ENCODE assay signal across 9 cellular contexts in genomic region chr1:224783006-224783651, GRCh38.
DNase-seq lines count a peak whose midpoint lies in the region; ATAC-seq and TF ChIP-seq lines count a peak whose summit lies in the region.
"Had no signal": no experiment of that assay in that cellular context is flagged by ENCODE, and none has a peak within 500 bp of the region (broad histone marks: within the 10 kb centered on the region; RNA-seq: fewer than 3 reads in every experiment).

No MANE protein-coding gene starts in this region.

- peaks cover 18% of the 10 kb centered on the region for H3K4me1 Mint-ChIP-seq in activated naive CD8-positive, alpha-beta T cell treated with anti-CD3 and anti-CD28 coated beads, Interleukin-2, amount 10 ng/mL, durations not matched to agents 7 days and 5 days
- H3K4me1 Mint-ChIP-seq in activated naive CD8-positive, alpha-beta T cell treated with anti-CD3 and anti-CD28 coated beads for 36 hours = peaks cover 23% of the 10 kb centered on the region

- H3K4me3 Mint-ChIP-seq in activated naive CD8-positive, alpha-beta T cell treated with anti-CD3 and anti-CD28 coated beads, Interleukin-2, amount 10 ng/mL, durations not matched to agents 7 days and 5 days = peak overlapping the region; percentile 25
- no peak overlapping the region for H3K4me3 Mint-ChIP-seq in activated naive CD8-positive, alpha-beta T cell treated with anti-CD3 and anti-CD28 coated beads for 36 hours
- H3K4me3 Mint-ChIP-seq: activated T-helper 1 cell treated with anti-CD3 and anti-CD28 coated beads, Interleukin-12 subunit alpha, Interleukin-12 subunit beta, Interleukin-2, Interleukin-4 antibody, amounts not matched to agents 30 ng/mL and 10 ng/mL and 1 ng/mL, durations not matched to agents 14 hours and 24 hours and 36 hours had no signal

- TF ChIP-seq CTCF in brain microvascular endothelial cell (IDR thresholded peaks at IDR 0.05; ENCODE audit: low read depth, low read length, missing control alignments) = no peak

- H3K9me3 Mint-ChIP-seq in activated naive CD8-positive, alpha-beta T cell treated with anti-CD3 and anti-CD28 coated beads, Interleukin-2, amount 10 ng/mL, durations not matched to agents 7 days and 5 days = peaks cover 7% of the 10 kb centered on the region
- peaks cover 6% of the 10 kb centered on the region for H3K9me3 Mint-ChIP-seq in activated naive CD8-positive, alpha-beta T cell treated with anti-CD3 and anti-CD28 coated beads for 36 hours

- no peaks in the 10 kb centered on the region for H3K36me3 ChIP-seq in brain microvascular endothelial cell (replicated peaks)

- H3K27me3 ChIP-seq in brain microvascular endothelial cell (replicated peaks) = no peaks in the 10 kb centered on the region

- no peak for ATAC-seq in activated naive CD8-positive, alpha-beta T cell treated with anti-CD3 and anti-CD28 coated beads, Interleukin-2, amount 10 ng/mL, durations not matched to agents 7 days and 5 days (ENCODE audit: low read depth)
- ATAC-seq in HG03025 (IDR thresholded peaks at IDR 0.05; ENCODE audit: low FRiP score, unreplicated experiment) = peak; percentile 69

- POLR2A ChIA-PET in activated naive CD8-positive, alpha-beta T cell treated with anti-CD3 and anti-CD28 coated beads, Interleukin-2, amount 10 ng/mL, durations not matched to agents 7 days and 5 days (lab: Charles Lee) = no interaction called here

- H3K27me3 Mint-ChIP-seq in activated naive CD8-positive, alpha-beta T cell treated with anti-CD3 and anti-CD28 coated beads, Interleukin-2, amount 10 ng/mL, durations not matched to agents 7 days and 5 days = peaks cover 3% of the 10 kb centered on the region
- H3K27me3 Mint-ChIP-seq in activated naive CD8-positive, alpha-beta T cell treated with anti-CD3 and anti-CD28 coated beads for 36 hours = no peaks in the 10 kb centered on the region

- no peaks in the 10 kb centered on the region for H3K36me3 Mint-ChIP-seq in activated naive CD8-positive, alpha-beta T cell treated with anti-CD3 and anti-CD28 coated beads, Interleukin-2, amount 10 ng/mL, durations not matched to agents 7 days and 5 days
- H3K36me3 Mint-ChIP-seq in activated naive CD8-positive, alpha-beta T cell treated with anti-CD3 and anti-CD28 coated beads for 36 hours = no peaks in the 10 kb centered on the region

- DNase-seq in activated naive CD8-positive, alpha-beta T cell treated with anti-CD3 and anti-CD28 coated beads, Interleukin-2, amount 10 ng/mL, durations not matched to agents 7 days and 5 days = no peak
- DNase-seq in activated naive CD8-positive, alpha-beta T cell treated with anti-CD3 and anti-CD28 coated beads for 36 hours = no peak
- DNase-seq in NCI-H2196 (lab: John Stamatoyannopoulos, UW; ENCODE audit: unreplicated experiment) (peak; percentile 50), glomerular visceral epithelial cell (ENCODE audit: extremely low spot score) (no peak), NCI-H1105 treated with DMSO at 0.1 percent for 48 hours (lab: John Stamatoyannopoulos, UW) (no peak), brain microvascular endothelial cell (no peak), HPDE6-E6E7 (ENCODE audit: extremely low spot score) (no peak)

- H3K27ac Mint-ChIP-seq in activated naive CD8-positive, alpha-beta T cell treated with anti-CD3 and anti-CD28 coated beads, Interleukin-2, amount 10 ng/mL, durations not matched to agents 7 days and 5 days = no peak overlapping the region
- H3K27ac Mint-ChIP-seq in activated naive CD8-positive, alpha-beta T cell treated with anti-CD3 and anti-CD28 coated beads for 36 hours = no peak overlapping the region
- H3K27ac Mint-ChIP-seq: activated T-helper 1 cell treated with anti-CD3 and anti-CD28 coated beads, Interleukin-12 subunit alpha, Interleukin-12 subunit beta, Interleukin-2, Interleukin-4 antibody, amounts not matched to agents 30 ng/mL and 10 ng/mL and 1 ng/mL, durations not matched to agents 14 hours and 24 hours and 36 hours had no signal

- no peak overlapping the region for H3K4me3 ChIP-seq in brain microvascular endothelial cell (ENCODE audit: low read depth, low read length)

- H3K27ac ChIP-seq in brain microvascular endothelial cell = no peak overlapping the region

- in situ Hi-C loops in brain microvascular endothelial cell (cut with HindIII; ENCODE audit: low pct_ligation_motif_present, low sequenced_read_pairs) = no loop called here
